In genomic region chr3:42314411-42314810, GRCh38 we compare ENCODE assay signal across 29 cellular contexts. TPM values are rescaled to one million over a fixed set of nuclear protein-coding genes. Genes with fewer than 3 reads are reported as not detected.
DNase-seq lines count a peak whose midpoint lies in the region; ATAC-seq, FAIRE-seq and TF ChIP-seq lines count a peak whose summit lies in the region.
"Had no signal": no experiment of that assay in that cellular context is flagged by ENCODE, and none has a peak within 500 bp of the region (broad histone marks: within the 10 kb centered on the region; RNA-seq: fewer than 3 reads in every experiment).

No MANE protein-coding gene starts in this region.

- TF ChIP-seq EP300 in HepG2 (IDR thresholded peaks at IDR 0.05; ENCODE audit: low read depth in 2 of 2, low read length in 2 of 2) (no peak), HepG2 (CRISPR knock-in tag; IDR thresholded peaks at IDR 0.05; ENCODE audit: borderline replicate concordance) (no peak)

- ATAC-seq in HepG2: no peak
- ATAC-seq in right lobe of liver: no peak
- no peak for ATAC-seq in GM19023 (IDR thresholded peaks at IDR 0.05; ENCODE audit: unreplicated experiment)
- ATAC-seq: activated CD8-positive, alpha-beta memory T cell treated with anti-CD3 and anti-CD28 coated beads, Interleukin-2, amount 10 ng/mL, durations not matched to agents 7 days and 5 days; natural killer cell; stimulated activated naive CD8-positive, alpha-beta T cell treated with anti-CD3 and anti-CD28 coated beads, Interleukin-15, Interleukin-2, amounts not matched to agents 100 U/mL and 50 U/mL, for 24 hours had no signal

- H3K9ac ChIP-seq in HepG2 (ENCODE audit: insufficient read depth, low read depth, low read length): no peak overlapping the region
- no peak overlapping the region for H3K9ac ChIP-seq in neural progenitor cell

- DNase-seq in HepG2 (ENCODE audit: low spot score): no peak
- DNase-seq in right lobe of liver: no peak
- peak; percentile 3 for DNase-seq in LHCN-M2 (ENCODE audit: low read depth)
- peak; percentile 16 for DNase-seq in RPMI8226
- peak; percentile 11 for DNase-seq in neural progenitor cell (ENCODE audit: low spot score)
- no peak for DNase-seq in NCI-H1105 treated with DMSO at 0.1 percent for 48 hours (lab: John Stamatoyannopoulos, UW)
- DNase-seq in SIG-M5 (lab: John Stamatoyannopoulos, UW): no peak
- DNase-seq: activated B cell treated with CpG ODN at 0.5 μM for 24 hours; activated CD4-positive, alpha-beta T cell treated with anti-CD3 and anti-CD28 coated beads, Interleukin-2, amount 50 U/mL, for 1 hour; activated CD8-positive, alpha-beta memory T cell treated with anti-CD3 and anti-CD28 coated beads, Interleukin-2, amount 10 ng/mL, durations not matched to agents 7 days and 5 days; activated naive CD4-positive, alpha-beta T cell; activated T-cell treated with anti-CD3 and anti-CD28 coated beads, Interleukin-2, amount 50 U/mL, for 48 hours; Calu3; cerebellar nuclear complex; dorsolateral prefrontal cortex; natural killer cell; NCI-H1048; NCI-H187 treated with DMSO at 0.1 percent for 48 hours; NCI-H774; Right ventricle myocardium superior; stimulated activated naive CD8-positive, alpha-beta T cell treated with anti-CD3 and anti-CD28 coated beads, Interleukin-15, Interleukin-2, amounts not matched to agents 100 U/mL and 50 U/mL, for 24 hours; testis; uterus had no signal

- BruUV-seq in HepG2 (replicated peaks; lab: Mats Ljungman, UMichigan): no TSS peak

- no peaks in the 10 kb centered on the region for H3K27me3 Mint-ChIP-seq in neural progenitor cell (ENCODE audit: insufficient read depth, low read depth)
- H3K27me3 Mint-ChIP-seq: IgD-negative memory B cell had no signal

- no peaks in the 10 kb centered on the region for H3K36me3 ChIP-seq in HepG2 (replicated peaks in 1 of 2; ENCODE audit: control insufficient read depth in 1 of 2, insufficient read depth in 2 of 2, low read length in 2 of 2)
- H3K36me3 ChIP-seq in right lobe of liver: no peaks in the 10 kb centered on the region
- H3K36me3 ChIP-seq in neural progenitor cell: peaks cover 10% of the 10 kb centered on the region

- TF ChIP-seq RAD21 in HepG2 (CRISPR knock-in tag; IDR thresholded peaks at IDR 0.05): no peak

- H3K4me1 Mint-ChIP-seq in neural progenitor cell: peaks cover 3% of the 10 kb centered on the region
- H3K4me1 Mint-ChIP-seq: activated B cell treated with CpG ODN at 0.5 μM for 24 hours; activated CD8-positive, alpha-beta memory T cell treated with anti-CD3 and anti-CD28 coated beads, Interleukin-2, amount 10 ng/mL, durations not matched to agents 7 days and 5 days; CD14-positive monocyte; IgD-negative memory B cell; natural killer cell had no signal

- peaks cover 4% of the 10 kb centered on the region for H3K36me3 Mint-ChIP-seq in neural progenitor cell
- H3K36me3 Mint-ChIP-seq: CD14-positive monocyte had no signal

- H3K27ac ChIP-seq in HepG2 (ENCODE audit: extremely low read length, insufficient read depth, low read length) (no peak overlapping the region), right lobe of liver (no peak overlapping the region), neural progenitor cell (no peak overlapping the region)
- H3K27ac ChIP-seq: dorsolateral prefrontal cortex, testis, uterus had no signal

- POLR2A ChIA-PET in HepG2 (lab: Yijun Ruan, JAX): no interaction called here

- no peak for TF ChIP-seq CTCF in HepG2 (CRISPR knock-in tag; IDR thresholded peaks at IDR 0.05)
- no peak for TF ChIP-seq CTCF in right lobe of liver (IDR thresholded peaks at IDR 0.05)
- no peak for TF ChIP-seq CTCF in neural progenitor cell (IDR thresholded peaks at IDR 0.05)

- no peak overlapping the region for H3K4me3 ChIP-seq in HepG2 (replicated peaks in 1 of 3; ENCODE audit: insufficient read depth in 1 of 3, low read depth in 2 of 3, low read length in 3 of 3)
- no peak overlapping the region for H3K4me3 ChIP-seq in right lobe of liver
- no peak overlapping the region for H3K4me3 ChIP-seq in neural progenitor cell
- H3K4me3 ChIP-seq: dorsolateral prefrontal cortex, testis, uterus had no signal

- in situ Hi-C loops in HepG2 (cut with HindIII; ENCODE audit: extremely low pct_ligation_motif_present, low pct_unique_long_range_greater_than_20kb): no loop called here

- H3K79me2 ChIP-seq in HepG2 (ENCODE audit: insufficient read depth, low read length) (no peaks in the 10 kb centered on the region), neural progenitor cell (ENCODE audit: low read depth) (no peaks in the 10 kb centered on the region)

- no peak for FAIRE-seq in HepG2 (lab: Jason Lieb, UNC)
- FAIRE-seq: H54, keratinocyte had no signal

- H3K4me2 ChIP-seq in HepG2 (ENCODE audit: low read depth, low read length) (no peak overlapping the region), neural progenitor cell (no peak overlapping the region)

- no peaks in the 10 kb centered on the region for H3F3A ChIP-seq in neural progenitor cell (ENCODE audit: low read depth)

- 4% methylated on average over 2 of the region's 2 CpGs for WGBS in HepG2 (ENCODE audit: low lambda C conversion rate)
- 46% methylated on average over 2 of the region's 2 CpGs for WGBS in right lobe of liver (ENCODE audit: insufficient coverage, low coverage, low lambda C conversion rate, missing lambda C conversion rate)

- TF ChIP-seq POLR2A in HepG2 (IDR thresholded peaks at IDR 0.05; ENCODE audit: insufficient read depth in 1 of 2, low read depth in 2 of 2, low read length in 2 of 2) (no peak), right lobe of liver (IDR thresholded peaks at IDR 0.05) (no peak)

- intact Hi-C loops in HepG2 (cut with micrococcal nuclease; ENCODE audit: unreplicated experiment): no loop called here
- intact Hi-C loops in right lobe of liver (cut with DNase I): no loop called here

- H4K20me1 ChIP-seq in HepG2 (ENCODE audit: insufficient read depth, low read length) (no peaks in the 10 kb centered on the region), neural progenitor cell (ENCODE audit: low read depth) (no peaks in the 10 kb centered on the region)

- peaks cover 32% of the 10 kb centered on the region for H3K9me3 Mint-ChIP-seq in neural progenitor cell

- peaks cover 48% of the 10 kb centered on the region for H3K9me3 ChIP-seq in HepG2 (ENCODE audit: low read length)
- H3K9me3 ChIP-seq in right lobe of liver: no peaks in the 10 kb centered on the region
- peaks cover 42% of the 10 kb centered on the region for H3K9me3 ChIP-seq in neural progenitor cell (ENCODE audit: low read depth)
- H3K9me3 ChIP-seq: testis had no signal

- no peak overlapping the region for H3K4me3 Mint-ChIP-seq in neural progenitor cell
- H3K4me3 Mint-ChIP-seq: activated B cell treated with CpG ODN at 0.5 μM for 24 hours; activated CD8-positive, alpha-beta memory T cell treated with anti-CD3 and anti-CD28 coated beads, Interleukin-2, amount 10 ng/mL, durations not matched to agents 7 days and 5 days; CD14-positive monocyte; natural killer cell had no signal

- H3K4me1 ChIP-seq in HepG2 (ENCODE audit: insufficient read depth, low read length) (no peaks in the 10 kb centered on the region), right lobe of liver (no peaks in the 10 kb centered on the region), neural progenitor cell (no peaks in the 10 kb centered on the region)
- H3K4me1 ChIP-seq: testis, uterus had no signal

- H3K27ac Mint-ChIP-seq in neural progenitor cell: no peak overlapping the region
- H3K27ac Mint-ChIP-seq: activated B cell treated with CpG ODN at 0.5 μM for 24 hours; activated CD8-positive, alpha-beta memory T cell treated with anti-CD3 and anti-CD28 coated beads, Interleukin-2, amount 10 ng/mL, durations not matched to agents 7 days and 5 days; CD14-positive monocyte; IgD-negative memory B cell; natural killer cell had no signal

- H3K27me3 ChIP-seq in HepG2 (ENCODE audit: control insufficient read depth in 1 of 2, insufficient read depth in 2 of 2, low read length in 2 of 2) (no peaks in the 10 kb centered on the region), right lobe of liver (no peaks in the 10 kb centered on the region), neural progenitor cell (no peaks in the 10 kb centered on the region)
- H3K27me3 ChIP-seq: dorsolateral prefrontal cortex, testis had no signal

- CTCF ChIA-PET in HepG2 (lab: Yijun Ruan, JAX; ENCODE audit: low intra/inter-chr PET ratio, low total read pairs): no interaction called here

- H2AFZ ChIP-seq in HepG2 (ENCODE audit: low read length): no peak overlapping the region
- H2AFZ ChIP-seq in neural progenitor cell (replicated peaks): no peak overlapping the region

TF ChIP-seq in HepG2, 621 proteins besides CTCF, POLR2A, EP300 and RAD21:
- TF ChIP-seq ZNF724P (CRISPR knock-in tag; IDR thresholded peaks at IDR 0.05; ENCODE audit: borderline replicate concordance) (0 out of 2 replicates have a peak, but pooled peaks have one; percentile 29), ZNF33B (CRISPR knock-in tag; IDR thresholded peaks at IDR 0.05) (no peak)

RNA-seq across cellular contexts. Expression of gene CCK, which starts 48.4 kb away (rescaled TPM):
- not detected in 2 replicates for total RNA-seq in HepG2 (2016; rRNA removed; fragmentation: Illumina TruSeq; extraction: Trizol)
- not detected in 2 replicates for total RNA-seq in HepG2 (2016; cell fraction: cytosol; rRNA removed; fragmentation: Illumina TruSeq; extraction: Trizol; ENCODE audit: low read depth)
- total RNA-seq in HepG2 (2016; cell fraction: insoluble cytoplasmic fraction; rRNA removed; fragmentation: Illumina TruSeq; extraction: Trizol): not detected in 2 replicates
- not detected in 2 replicates for total RNA-seq in HepG2 (2016; cell fraction: membrane; rRNA removed; fragmentation: Illumina TruSeq; extraction: Trizol)
- not detected in 2 replicates for total RNA-seq in HepG2 (2016; cell fraction: nucleus; rRNA removed; fragmentation: Illumina TruSeq; extraction: Trizol)
- polyA plus RNA-seq in HepG2 (2011; rRNA removed): not detected in 2 replicates
- not detected in 2 replicates for polyA plus RNA-seq in HepG2 (2011; cell fraction: cytosol; rRNA removed)
- not detected in 2 replicates for polyA plus RNA-seq in HepG2 (2011; cell fraction: nucleus; rRNA removed)
- polyA plus RNA-seq in HepG2 (2012): not detected in 2 replicates
- not detected in 2 replicates for polyA plus RNA-seq in HepG2 (2016; cell fraction: cytosol; fragmentation: Illumina TruSeq; extraction: Trizol; ENCODE audit: low read depth)
- polyA plus RNA-seq in HepG2 (2016; cell fraction: insoluble cytoplasmic fraction; fragmentation: Illumina TruSeq; extraction: Trizol; ENCODE audit: low read depth): not detected in 2 replicates
- polyA plus RNA-seq in HepG2 (2016; cell fraction: membrane; fragmentation: Illumina TruSeq; extraction: Trizol; ENCODE audit: low read depth): not detected in 2 replicates
- not detected in 2 replicates for polyA plus RNA-seq in HepG2 (2016; cell fraction: nucleus; fragmentation: Illumina TruSeq; extraction: Trizol; ENCODE audit: insufficient read depth, low read depth)
- not detected in 2 replicates for polyA minus RNA-seq in HepG2 (2011; rRNA and poly(A)+ RNA removed; ENCODE audit: low replicate concordance)
- polyA minus RNA-seq in HepG2 (2011; cell fraction: cytosol; rRNA and poly(A)+ RNA removed): not detected in 2 replicates
- polyA minus RNA-seq in HepG2 (2011; cell fraction: nucleus; rRNA and poly(A)+ RNA removed): not detected in 2 replicates
- total RNA-seq in right lobe of liver: not detected
- not detected in 2 replicates for total RNA-seq in LHCN-M2 (2014; rRNA removed)
- not detected for polyA plus RNA-seq in LHCN-M2 (2012)
- total RNA-seq in neural progenitor cell (ENCODE audit: low replicate concordance): 1.1 and 3.4 TPM in 2 replicates
- total RNA-seq: activated B cell treated with CpG ODN at 0.5 μM for 24 hours; activated CD8-positive, alpha-beta memory T cell treated with anti-CD3 and anti-CD28 coated beads, Interleukin-2, amount 10 ng/mL, durations not matched to agents 7 days and 5 days; Calu3; mononuclear cell; Right ventricle myocardium superior; uterus had no signal
- polyA plus RNA-seq: CD14-positive monocyte, IgD-negative memory B cell had no signal

Comparison
In these comparisons a context has a peak if more than half of its experiments do, and no peak if none do; other contexts are left out.
1. DNase-seq: peak in LHCN-M2 (single experiment), RPMI8226 (single experiment) and neural progenitor cell (single experiment); none in HepG2 (single experiment), right lobe of liver (0 of 3), NCI-H1105 treated with DMSO at 0.1 percent for 48 hours (single experiment) and SIG-M5 (single experiment).